In the genomic region with DNA sequence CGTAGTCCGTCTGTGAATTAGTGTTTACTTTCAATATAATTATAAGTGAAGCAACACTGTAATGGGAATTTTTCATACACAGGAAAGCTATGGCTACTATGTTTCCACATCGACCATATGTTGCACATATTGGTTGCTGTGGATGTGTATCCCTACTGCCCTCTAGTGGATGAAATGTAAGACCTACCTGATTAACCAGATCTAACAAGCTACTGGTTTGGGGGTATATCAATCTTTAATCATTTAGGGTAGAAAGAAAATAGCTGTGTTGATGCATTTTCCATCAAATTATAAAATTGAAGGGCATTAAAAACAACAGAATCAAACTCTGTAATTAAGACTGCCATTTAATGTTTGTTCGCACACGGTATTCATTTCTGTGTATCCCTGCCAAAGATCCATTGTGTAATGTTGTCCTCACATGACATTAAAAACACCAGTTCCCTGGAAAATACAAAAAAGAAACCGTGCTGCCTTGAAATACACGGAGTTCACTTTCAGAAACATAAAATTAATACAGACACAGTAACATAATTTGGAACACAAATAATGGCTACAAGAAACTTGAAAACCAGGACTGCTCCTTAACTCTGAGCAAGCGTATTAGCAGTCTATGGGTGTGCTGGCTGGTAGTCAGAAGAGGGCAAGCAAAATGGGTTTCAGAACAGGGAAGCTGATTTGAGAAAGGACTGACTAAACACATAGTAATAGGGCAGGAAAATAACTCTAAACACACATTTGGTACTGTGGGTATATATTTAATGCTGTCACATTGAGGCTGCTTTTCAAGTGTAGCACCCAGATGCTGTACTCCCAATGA, we compare ENCODE assay signal across 8 cellular contexts.
DNase-seq lines count a peak whose midpoint lies in the region; ATAC-seq and TF ChIP-seq lines count a peak whose summit lies in the region.

No MANE protein-coding gene starts in this region.

- CTCF ChIA-PET in BJ (lab: Yijun Ruan, JAX), result interaction anchor here (0.6 to 5.8 kb wide), 21 partner anchors 9 to 343 kb away, joined by 3 to 34 read pairs (median 4); no protein-coding TSS in a partner anchor

- H3K27ac Mint-ChIP-seq in nephron progenitor cell, result no peak overlapping the region

- ATAC-seq in GM18505 (IDR thresholded peaks at IDR 0.05; ENCODE audit: unreplicated experiment) (peak; percentile 77), HG02884 (IDR thresholded peaks at IDR 0.05; ENCODE audit: unreplicated experiment) (peak; percentile 69)

- H3K27me3 Mint-ChIP-seq in nephron progenitor cell (ENCODE audit: low read depth, poor library complexity), result no peaks in the 10 kb centered on the region

- POLR2A ChIA-PET in BJ (lab: Charles Lee), result no interaction called here

- H3K4me3 ChIP-seq in BJ (ENCODE audit: low read depth, low read length), result peak overlapping the region; percentile 13; the same call in 1 of the 2 replicates

- H3K4me1 Mint-ChIP-seq in nephron progenitor cell, result no peaks in the 10 kb centered on the region

- no peaks in the 10 kb centered on the region for H3K36me3 ChIP-seq in BJ (ENCODE audit: control insufficient read depth, insufficient read depth, low read length)

- no peaks in the 10 kb centered on the region for H3K9me3 Mint-ChIP-seq in nephron progenitor cell

- no peaks in the 10 kb centered on the region for H3K36me3 Mint-ChIP-seq in nephron progenitor cell (ENCODE audit: low read depth)

- DNase-seq in BJ (ENCODE audit: low read depth) (peak; percentile 90), NCI-H1417 (lab: John Stamatoyannopoulos, UW) (peak; percentile 29 to 81 (median 76)), SW480 (ENCODE audit: low spot score) (peak; percentile 68), fibroblast of gingiva (ENCODE audit: low read depth) (peak; percentile 97), nephron progenitor cell (peak; percentile 9)
- no peak for DNase-seq in stimulated activated CD4-positive, alpha-beta T cell treated with anti-CD3 and anti-CD28 coated beads, Interleukin-4, amount 100 ng/mL, for 1 hour

- no peak for TF ChIP-seq POLR2A in GM18505 (IDR thresholded peaks at IDR 0.05; ENCODE audit: borderline replicate concordance, extremely low read depth, insufficient read depth, insufficient read length)

- no peaks in the 10 kb centered on the region for H3K27me3 ChIP-seq in BJ (ENCODE audit: control insufficient read depth, insufficient read depth, low read length)

- peak; percentile 71 for TF ChIP-seq CTCF in BJ (IDR thresholded peaks at IDR 0.05; ENCODE audit: insufficient read depth, low read depth, low read length)
- TF ChIP-seq CTCF in nephron progenitor cell (IDR thresholded peaks at IDR 0.05), result peak; percentile 84

- H3K4me3 Mint-ChIP-seq in nephron progenitor cell, result no peak overlapping the region
